ENCODE assay signal across 9 cellular contexts in the genomic region with DNA sequence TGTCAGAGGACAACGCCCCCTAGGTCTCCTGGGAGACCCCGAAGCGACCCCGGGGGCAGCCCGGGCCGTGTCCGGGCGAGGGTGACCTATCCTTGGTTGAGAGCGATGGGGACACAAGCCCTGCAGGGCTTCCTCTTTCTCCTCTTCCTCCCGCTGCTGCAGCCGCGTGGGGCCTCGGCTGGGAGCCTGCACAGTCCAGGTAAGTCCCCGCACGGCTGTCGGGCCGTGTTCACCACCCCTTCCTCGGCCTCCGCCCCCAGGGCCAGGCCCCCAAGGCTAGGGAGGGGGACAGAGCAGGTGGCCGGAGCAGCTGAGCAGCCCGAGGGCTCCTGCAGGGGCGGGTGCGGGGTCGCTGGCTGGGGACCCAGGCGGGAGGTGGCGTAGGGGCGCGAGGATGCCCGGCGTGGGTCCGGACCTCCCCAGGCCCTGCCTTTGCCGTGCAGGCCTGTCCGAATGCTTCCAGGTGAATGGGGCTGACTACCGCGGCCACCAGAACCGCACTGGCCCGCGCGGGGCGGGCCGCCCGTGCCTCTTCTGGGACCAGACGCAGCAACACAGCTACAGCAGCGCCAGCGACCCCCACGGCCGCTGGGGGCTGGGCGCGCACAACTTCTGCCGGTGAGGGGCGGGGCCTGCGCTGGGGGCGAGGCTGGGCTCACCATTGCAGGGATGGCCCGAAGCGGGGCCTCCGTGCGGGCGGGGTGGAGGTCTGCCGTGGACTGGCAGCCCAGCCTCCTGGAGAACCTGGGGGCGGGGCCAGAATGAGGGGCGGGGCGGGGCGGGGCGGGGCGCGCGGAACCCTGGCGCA. TPM values are rescaled to one million over a fixed set of nuclear protein-coding genes. Genes with fewer than 3 reads are reported as not detected.
DNase-seq lines count a peak whose midpoint lies in the region; ATAC-seq lines count a peak whose summit lies in the region.
"Had no signal": no experiment of that assay in that cellular context is flagged by ENCODE, and none has a peak within 500 bp of the region (broad histone marks: within the 10 kb centered on the region; RNA-seq: fewer than 3 reads in every experiment).

No MANE protein-coding gene starts in this region.

- H3K9me3 ChIP-seq in NT2/D1 (ENCODE audit: insufficient read depth, low read length), result no peaks in the 10 kb centered on the region

- H3K4me1 ChIP-seq in NT2/D1 (ENCODE audit: insufficient read depth, insufficient read length), result peaks cover 22% of the 10 kb centered on the region

- ATAC-seq in GM18519 (IDR thresholded peaks at IDR 0.05; ENCODE audit: low FRiP score, unreplicated experiment), result no peak

- H3K27me3 ChIP-seq in NT2/D1 (ENCODE audit: insufficient read depth, insufficient read length), result no peaks in the 10 kb centered on the region

- H3K9ac ChIP-seq in NT2/D1 (ENCODE audit: insufficient read length, low read depth), result peak overlapping the region; percentile 94

- peaks cover 19% of the 10 kb centered on the region for H3K36me3 ChIP-seq in NT2/D1 (ENCODE audit: insufficient read depth, insufficient read length, low read length)

- peak; percentile 65 for DNase-seq in COR-L47 (lab: John Stamatoyannopoulos, UW)
- DNase-seq in HT-29 (ENCODE audit: low spot score), result peak; percentile 44
- DNase-seq in NT2/D1 (ENCODE audit: low read depth, low spot score), result peak; percentile 87
- DNase-seq in activated CD8-positive, alpha-beta memory T cell treated with anti-CD3 and anti-CD28 coated beads for 48 hours (ENCODE audit: low read depth in 2 of 3, low spot score in 2 of 3), result peak in 2 of 3 experiments; percentile 41 to 46
- DNase-seq in glomerular visceral epithelial cell (ENCODE audit: extremely low spot score), result peak; percentile 70
- DNase-seq in stimulated activated CD4-positive, alpha-beta T cell treated with anti-CD3 and anti-CD28 coated beads, Interleukin-12 subunit alpha, Interleukin-12 subunit beta, amount 100 ng/mL, for 4 hours, result peak; percentile 54
- DNase-seq in hypothalamus (lab: John Stamatoyannopoulos, UW), result no peak

- peak overlapping the region; percentile 90 for H3K4me3 ChIP-seq in NT2/D1 (ENCODE audit: insufficient read length, low read depth)

RNA-seq across cellular contexts. Expression of a gene that starts 0.5 kb away (rescaled TPM):
- 0.08 and 0.31 TPM in 2 replicates for total RNA-seq in HT-29 (2014; rRNA removed; shearing (Covaris generic))
- total RNA-seq: pulmonary artery endothelial cell had no signal

RNA-seq across cellular contexts. Expression of a gene that starts 4.5 kb away (rescaled TPM):
- 97.9 and 106 TPM in 2 replicates for total RNA-seq in HT-29 (2014; rRNA removed; shearing (Covaris generic))

RNA-seq across cellular contexts. Expression of a gene that starts 15.6 kb away (rescaled TPM):
- 86.3 and 92.1 TPM in 2 replicates for total RNA-seq in HT-29 (2014; rRNA removed; shearing (Covaris generic))

RNA-seq across cellular contexts. Expression of a gene that starts 48.1 kb away (rescaled TPM):
- 2.6 and 4.7 TPM in 2 replicates for total RNA-seq in HT-29 (2014; rRNA removed; shearing (Covaris generic))
- total RNA-seq: pulmonary artery endothelial cell had no signal

RNA-seq across cellular contexts. Expression of a gene that starts 52.9 kb away (rescaled TPM):
- 25.8 and 30.1 TPM in 2 replicates for total RNA-seq in HT-29 (2014; rRNA removed; shearing (Covaris generic))

Comparison
In these comparisons a context has a peak if more than half of its experiments do, and no peak if none do; other contexts are left out.
1. DNase-seq: peak in COR-L47 (single experiment), HT-29 (single experiment), NT2/D1 (single experiment), activated CD8-positive, alpha-beta memory T cell treated with anti-CD3 and anti-CD28 coated beads for 48 hours (2 of 3), glomerular visceral epithelial cell (single experiment) and stimulated activated CD4-positive, alpha-beta T cell treated with anti-CD3 and anti-CD28 coated beads, Interleukin-12 subunit alpha, Interleukin-12 subunit beta, amount 100 ng/mL, for 4 hours (single experiment); none in hypothalamus (0 of 51).